ENCODE assay signal across 9 cellular contexts in the genomic region with DNA sequence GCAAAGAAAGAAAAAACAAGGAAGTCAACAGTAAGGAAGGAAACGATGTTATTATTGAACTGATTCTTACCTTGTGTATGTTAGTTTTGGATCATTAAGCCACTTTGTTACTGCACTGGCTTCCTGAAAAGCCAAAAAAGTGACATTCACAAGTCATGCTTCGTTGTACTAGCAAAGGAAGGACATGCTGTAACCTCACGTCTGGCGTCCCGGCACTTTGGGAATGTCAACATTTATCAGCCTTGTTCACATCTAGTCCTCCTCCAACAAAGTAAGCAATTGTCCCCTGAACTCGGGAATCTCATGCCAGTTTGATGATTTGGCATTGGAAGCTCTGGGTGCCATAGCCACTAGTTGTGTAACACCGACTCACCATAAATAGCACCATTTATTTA. TPM values are rescaled to one million over a fixed set of nuclear protein-coding genes. Genes with fewer than 3 reads are reported as not detected.
DNase-seq lines count a peak whose midpoint lies in the region; ATAC-seq, FAIRE-seq and TF ChIP-seq lines count a peak whose summit lies in the region.
"Had no signal": no experiment of that assay in that cellular context is flagged by ENCODE, and none has a peak within 500 bp of the region (broad histone marks: within the 10 kb centered on the region; RNA-seq: fewer than 3 reads in every experiment).

No MANE protein-coding gene starts in this region.

- peak overlapping the region; percentile 78 for H3K27ac ChIP-seq in psoas muscle

- no peaks in the 10 kb centered on the region for H3K9me3 ChIP-seq in psoas muscle

- H3K4me1 ChIP-seq in psoas muscle = no peaks in the 10 kb centered on the region

- no peaks in the 10 kb centered on the region for H3K27me3 ChIP-seq in psoas muscle (ENCODE audit: insufficient read depth in 3 of 3, low read length in 2 of 3)

- DNase-seq in GM12864 (ENCODE audit: low read depth) (no peak), RCC 7860 (ENCODE audit: low spot score) (peak; percentile 28), epithelial cell of esophagus (ENCODE audit: low read depth) (peak; percentile 22), psoas muscle (no peak), DMS114 treated with DMSO at 0.1 percent for 48 hours (lab: John Stamatoyannopoulos, UW; ENCODE audit: unreplicated experiment) (no peak), GM19238 (ENCODE audit: insufficient read length, low spot score) (no peak), NK-92 (lab: John Stamatoyannopoulos, UW; ENCODE audit: unreplicated experiment) (no peak)

- intact Hi-C loops in psoas muscle (cut with DNase I) = no loop called here

- no peak for ATAC-seq in psoas muscle
- ATAC-seq in GM19467 (IDR thresholded peaks at IDR 0.05; ENCODE audit: unreplicated experiment) = no peak

- TF ChIP-seq CTCF in GM12864 (IDR thresholded peaks at IDR 0.05; ENCODE audit: low read depth, low read length, missing control alignments) (no peak), epithelial cell of esophagus (IDR thresholded peaks at IDR 0.05; ENCODE audit: insufficient read depth, low read depth, low read length, missing control alignments) (no peak), psoas muscle (IDR thresholded peaks at IDR 0.05) (no peak)

- 39 to 47% (median 40%) methylated on average over 7 of the region's 7 CpGs for WGBS in psoas muscle, 3 donors

- H3K4me3 ChIP-seq in GM12864 (ENCODE audit: low read depth, low read length) (peak overlapping the region; percentile 63; the same call in 1 of the 2 replicates), epithelial cell of esophagus (ENCODE audit: low read length) (peak overlapping the region; percentile 84), psoas muscle (peak overlapping the region; percentile 85)

- no peak for FAIRE-seq in RCC 7860 (lab: Jason Lieb, UNC)

- H3K36me3 ChIP-seq in psoas muscle (ENCODE audit: insufficient read depth in 1 of 2, low read depth in 1 of 2) = peaks cover 0 to 28% of the 10 kb centered on the region in 2 donors

RNA-seq across cellular contexts. Expression of gene MKS1, which starts 0.7 kb away (rescaled TPM):
- total RNA-seq in psoas muscle = 1 to 10 TPM; 5.5 to 6.9 (median 6.0) TPM
- polyA plus RNA-seq in psoas muscle = 1 to 10 TPM; 4.2 to 4.7 (median 4.4) TPM

RNA-seq across cellular contexts. Expression of gene LPO, which starts 18.6 kb away (rescaled TPM):
- total RNA-seq in psoas muscle = not detected
- under 1 TPM in 1 of 3 donors, not detected in 2; 0.01 TPM for polyA plus RNA-seq in psoas muscle
- total RNA-seq: subcutaneous adipose tissue had no signal

RNA-seq across cellular contexts. Expression of gene EPX, which starts 27.3 kb away (rescaled TPM):
- total RNA-seq in psoas muscle = under 1 TPM in 1 of 4 donors, not detected in 3; 0.12 TPM
- not detected for polyA plus RNA-seq in psoas muscle
- total RNA-seq: subcutaneous adipose tissue had no signal

RNA-seq across cellular contexts. Expression of gene OR4D2, which starts 53.0 kb away (rescaled TPM):
- not detected for total RNA-seq in psoas muscle
- not detected for polyA plus RNA-seq in psoas muscle
- total RNA-seq: subcutaneous adipose tissue had no signal

Comparison
In these comparisons a context has a peak if more than half of its experiments do, and no peak if none do; other contexts are left out.
1. DNase-seq: peak in RCC 7860 (single experiment) and epithelial cell of esophagus (single experiment); none in GM12864 (single experiment), psoas muscle (0 of 2), DMS114 treated with DMSO at 0.1 percent for 48 hours (single experiment), GM19238 (single experiment) and NK-92 (single experiment).
2. Peak in every context shown above with its lines, with median percentiles within 50 percentile points of each other: H3K4me3 ChIP-seq.